19 cellular contexts compared by ENCODE assay signal in genomic region chr1:3585940-3586568, GRCh38. TPM values are rescaled to one million over a fixed set of nuclear protein-coding genes. Genes with fewer than 3 reads are reported as not detected.
DNase-seq lines count a peak whose midpoint lies in the region; ATAC-seq, FAIRE-seq and TF ChIP-seq lines count a peak whose summit lies in the region.
"Had no signal": no experiment of that assay in that cellular context is flagged by ENCODE, and none has a peak within 500 bp of the region (broad histone marks: within the 10 kb centered on the region; RNA-seq: fewer than 3 reads in every experiment).

No MANE protein-coding gene starts in this region.

- no peak for TF ChIP-seq RAD21 in HepG2 (CRISPR knock-in tag; IDR thresholded peaks at IDR 0.05)

- no peaks in the 10 kb centered on the region for H3K9me3 ChIP-seq in HepG2 (ENCODE audit: low read length)
- H3K9me3 ChIP-seq in right lobe of liver, result no peaks in the 10 kb centered on the region
- no peaks in the 10 kb centered on the region for H3K9me3 ChIP-seq in endothelial cell of umbilical vein (replicated peaks; ENCODE audit: control insufficient read depth, insufficient read depth, low read length)
- H3K9me3 ChIP-seq in MG63, result no peaks in the 10 kb centered on the region

- POLR2A ChIA-PET in HepG2 (lab: Yijun Ruan, JAX), result no interaction called here
- POLR2A ChIA-PET in endothelial cell of umbilical vein (lab: Charles Lee), result no interaction called here

- in situ Hi-C loops in HepG2 (cut with HindIII; ENCODE audit: extremely low pct_ligation_motif_present, low pct_unique_long_range_greater_than_20kb), result no loop called here

- TF ChIP-seq CTCF in HepG2 (CRISPR knock-in tag; IDR thresholded peaks at IDR 0.05) (no peak), right lobe of liver (IDR thresholded peaks at IDR 0.05) (no peak), endothelial cell of umbilical vein (IDR thresholded peaks at IDR 0.05; ENCODE audit: extremely low read depth in 1 of 2, insufficient read depth in 1 of 2, low read depth in 1 of 2, low read length in 2 of 2) (no peak)

- BruUV-seq in HepG2 (replicated peaks; lab: Mats Ljungman, UMichigan) (no TSS peak), endothelial cell of umbilical vein (replicated peaks; lab: Mats Ljungman, UMichigan) (no TSS peak)

- TF ChIP-seq POLR2A in HepG2 (IDR thresholded peaks at IDR 0.05; ENCODE audit: insufficient read depth in 1 of 2, low read depth in 2 of 2, low read length in 2 of 2) (no peak), right lobe of liver (IDR thresholded peaks at IDR 0.05) (no peak), endothelial cell of umbilical vein (IDR thresholded peaks at IDR 0.05; ENCODE audit: low read depth, low read length) (no peak)

- WGBS in HepG2 (ENCODE audit: low lambda C conversion rate), result 72% methylated on average over 19 of the region's 19 CpGs
- 87% methylated on average over 12 of the region's 19 CpGs for WGBS in right lobe of liver (ENCODE audit: insufficient coverage, low coverage, low lambda C conversion rate, missing lambda C conversion rate)

- H3K27ac ChIP-seq in HepG2 (ENCODE audit: extremely low read length, insufficient read depth, low read length) (no peak overlapping the region), right lobe of liver (no peak overlapping the region), angular gyrus (ENCODE audit: low read depth, low read length) (peak overlapping the region; percentile 43), endothelial cell of umbilical vein (ENCODE audit: insufficient read depth, low read depth, low read length) (no peak overlapping the region)
- H3K27ac ChIP-seq: GM23248 had no signal

- dilution Hi-C loops in endothelial cell of umbilical vein (cut with MboI; ENCODE audit: extremely low pct_ligation_motif_present, low sequenced_read_pairs), result no loop called here

- H3K4me2 ChIP-seq in HepG2 (ENCODE audit: low read depth, low read length) (no peak overlapping the region), endothelial cell of umbilical vein (ENCODE audit: insufficient read depth, low read length) (no peak overlapping the region)

- H3K4me1 ChIP-seq in HepG2 (ENCODE audit: insufficient read depth, low read length), result peaks cover 27% of the 10 kb centered on the region
- no peaks in the 10 kb centered on the region for H3K4me1 ChIP-seq in right lobe of liver
- peaks cover 11% of the 10 kb centered on the region for H3K4me1 ChIP-seq in endothelial cell of umbilical vein (ENCODE audit: control insufficient read depth, extremely low read depth, insufficient read depth, low read length)

- no peak overlapping the region for H3K4me3 ChIP-seq in HepG2 (replicated peaks in 1 of 3; ENCODE audit: insufficient read depth in 1 of 3, low read depth in 2 of 3, low read length in 3 of 3)
- H3K4me3 ChIP-seq in right lobe of liver, result no peak overlapping the region
- H3K4me3 ChIP-seq in endothelial cell of umbilical vein (replicated peaks in 1 of 3; ENCODE audit: insufficient read depth in 1 of 3, low read depth in 1 of 3, low read length in 3 of 3), result no peak overlapping the region
- H3K4me3 ChIP-seq in MG63, result no peak overlapping the region
- H3K4me3 ChIP-seq: BLaER1 treated with 17β-estradiol and CSF1 and Interleukin-3, amounts not matched to agents 10 nM and 100 nM; GM23248 had no signal

- no peak overlapping the region for H3K9ac ChIP-seq in HepG2 (ENCODE audit: insufficient read depth, low read depth, low read length)
- H3K9ac ChIP-seq in endothelial cell of umbilical vein (replicated peaks; ENCODE audit: extremely low read depth, insufficient read depth, low read length), result no peak overlapping the region
- H3K9ac ChIP-seq: BLaER1 treated with 17β-estradiol and CSF1 and Interleukin-3, amounts not matched to agents 10 nM and 100 nM; GM23248 had no signal

- no peaks in the 10 kb centered on the region; the same call in 1 of the 2 replicates for H4K20me1 ChIP-seq in HepG2 (ENCODE audit: insufficient read depth, low read length)
- no peaks in the 10 kb centered on the region for H4K20me1 ChIP-seq in endothelial cell of umbilical vein (replicated peaks; ENCODE audit: control insufficient read depth, extremely low read depth, insufficient read depth, low read length)

- DNase-seq in HepG2 (ENCODE audit: low spot score), result no peak
- DNase-seq in right lobe of liver, result no peak
- DNase-seq in endothelial cell of umbilical vein (ENCODE audit: low read depth, low spot score), result no peak
- DNase-seq in urothelium cell line (ENCODE audit: low spot score), result no peak
- DNase-seq in NK-92 (lab: John Stamatoyannopoulos, UW; ENCODE audit: unreplicated experiment), result no peak
- DNase-seq in foreskin melanocyte, result no peak
- no peak for DNase-seq in MG63
- DNase-seq: ACHN; Calu3; CD4-positive, alpha-beta T cell; DMS153; DMS79 treated with DMSO at 0.1 percent for 48 hours; EL; GM23248; H7; KBM-7 had no signal

- H3K36me3 ChIP-seq in HepG2 (replicated peaks in 1 of 2; ENCODE audit: control insufficient read depth in 1 of 2, insufficient read depth in 2 of 2, low read length in 2 of 2) (no peaks in the 10 kb centered on the region), right lobe of liver (no peaks in the 10 kb centered on the region), endothelial cell of umbilical vein (ENCODE audit: control insufficient read depth in 2 of 2, extremely low read depth in 1 of 2, insufficient read depth in 2 of 2, low read length in 2 of 2) (no peaks in the 10 kb centered on the region), MG63 (peaks cover 3% of the 10 kb centered on the region; the same call in 1 of the 2 replicates)

- H3K79me2 ChIP-seq in HepG2 (ENCODE audit: insufficient read depth, low read length), result no peaks in the 10 kb centered on the region
- H3K79me2 ChIP-seq in endothelial cell of umbilical vein (ENCODE audit: control insufficient read depth, insufficient read depth, low read length), result no peaks in the 10 kb centered on the region

- no peak overlapping the region for H2AFZ ChIP-seq in HepG2 (ENCODE audit: low read length)
- H2AFZ ChIP-seq in endothelial cell of umbilical vein (ENCODE audit: low read depth, low read length), result no peak overlapping the region
- H2AFZ ChIP-seq: GM23248 had no signal

- H3K27me3 ChIP-seq in HepG2 (ENCODE audit: control insufficient read depth in 1 of 2, insufficient read depth in 2 of 2, low read length in 2 of 2) (peaks cover 5 to 41% of the 10 kb centered on the region in 2 experiments), right lobe of liver (no peaks in the 10 kb centered on the region), endothelial cell of umbilical vein (ENCODE audit: control insufficient read depth in 2 of 2, insufficient read depth in 2 of 2, low read length in 2 of 2) (no peaks in the 10 kb centered on the region), MG63 (no peaks in the 10 kb centered on the region)

- FAIRE-seq in HepG2 (lab: Jason Lieb, UNC), result no peak
- FAIRE-seq in endothelial cell of umbilical vein (lab: Jason Lieb, UNC), result no peak
- FAIRE-seq in urothelium cell line (lab: Jason Lieb, UNC), result peak; percentile 89
- FAIRE-seq: G401.6 had no signal

- H3K9me1 ChIP-seq in endothelial cell of umbilical vein (replicated peaks; ENCODE audit: control insufficient read depth, extremely low read depth, insufficient read depth, low read length), result no peaks in the 10 kb centered on the region

- intact Hi-C loops in HepG2 (cut with micrococcal nuclease; ENCODE audit: unreplicated experiment), result loop anchor here (2.0 kb wide), 1 partner anchor 33 kb away; no protein-coding TSS in a partner anchor
- intact Hi-C loops in right lobe of liver (cut with DNase I), result no loop called here
- intact Hi-C loops in endothelial cell of umbilical vein (cut with micrococcal nuclease), result no loop called here

- ATAC-seq in HepG2 (no peak), right lobe of liver (no peak)

- CTCF ChIA-PET in HepG2 (lab: Yijun Ruan, JAX; ENCODE audit: low intra/inter-chr PET ratio, low total read pairs), result interaction anchor here (1.2 kb wide), 1 partner anchor 33 kb away, joined by 5 read pairs; no protein-coding TSS in a partner anchor
- CTCF ChIA-PET in endothelial cell of umbilical vein (lab: Charles Lee), result interaction anchor here (1.2 to 6.2 kb wide), 3 partner anchors 30 to 139 kb away, joined by 3 to 139 read pairs (median 4); no protein-coding TSS in a partner anchor

- TF ChIP-seq EP300 in HepG2 (IDR thresholded peaks at IDR 0.05; ENCODE audit: low read depth in 2 of 2, low read length in 2 of 2), result no peak
- no peak for TF ChIP-seq EP300 in HepG2 (CRISPR knock-in tag; IDR thresholded peaks at IDR 0.05; ENCODE audit: borderline replicate concordance)

RNA-seq across cellular contexts. Expression of gene MEGF6, which starts 25.3 kb away (rescaled TPM):
- 0.76 and 1.9 TPM in 2 replicates for total RNA-seq in HepG2 (2016; rRNA removed; fragmentation: Illumina TruSeq; extraction: Trizol)
- total RNA-seq in HepG2 (2016; cell fraction: cytosol; rRNA removed; fragmentation: Illumina TruSeq; extraction: Trizol; ENCODE audit: low read depth), result 0.18 and 0.61 TPM in 2 replicates
- total RNA-seq in HepG2 (2016; cell fraction: insoluble cytoplasmic fraction; rRNA removed; fragmentation: Illumina TruSeq; extraction: Trizol), result 0.70 and 2.7 TPM in 2 replicates
- 0.52 and 0.96 TPM in 2 replicates for total RNA-seq in HepG2 (2016; cell fraction: membrane; rRNA removed; fragmentation: Illumina TruSeq; extraction: Trizol)
- total RNA-seq in HepG2 (2016; cell fraction: nucleus; rRNA removed; fragmentation: Illumina TruSeq; extraction: Trizol), result 2.7 and 3.4 TPM in 2 replicates
- 1.9 and 3.5 TPM in 2 replicates for polyA plus RNA-seq in HepG2 (2011; rRNA removed)
- 0.90 and 1.8 TPM in 2 replicates for polyA plus RNA-seq in HepG2 (2011; cell fraction: cytosol; rRNA removed)
- 68.1 and 94.7 TPM in 2 replicates for polyA plus RNA-seq in HepG2 (2011; cell fraction: nucleus; rRNA removed)
- 3.6 and 4.8 TPM in 2 replicates for polyA plus RNA-seq in HepG2 (2012)
- 0.09 and 0.19 TPM in 2 replicates for polyA plus RNA-seq in HepG2 (2016; cell fraction: cytosol; fragmentation: Illumina TruSeq; extraction: Trizol; ENCODE audit: low read depth)
- 0.80 and 1.3 TPM in 2 replicates for polyA plus RNA-seq in HepG2 (2016; cell fraction: insoluble cytoplasmic fraction; fragmentation: Illumina TruSeq; extraction: Trizol; ENCODE audit: low read depth)
- polyA plus RNA-seq in HepG2 (2016; cell fraction: membrane; fragmentation: Illumina TruSeq; extraction: Trizol; ENCODE audit: low read depth), result 0.19 and 0.34 TPM in 2 replicates
- polyA plus RNA-seq in HepG2 (2016; cell fraction: nucleus; fragmentation: Illumina TruSeq; extraction: Trizol; ENCODE audit: insufficient read depth, low read depth), result 8.1 and 10.4 TPM in 2 replicates
- polyA minus RNA-seq in HepG2 (2011; rRNA and poly(A)+ RNA removed; ENCODE audit: low replicate concordance), result 3.5 and 4.6 TPM in 2 replicates
- polyA minus RNA-seq in HepG2 (2011; cell fraction: cytosol; rRNA and poly(A)+ RNA removed), result 1.7 and 2.4 TPM in 2 replicates
- 5.6 and 10.6 TPM in 2 replicates for polyA minus RNA-seq in HepG2 (2011; cell fraction: nucleus; rRNA and poly(A)+ RNA removed)
- 1 to 10 TPM; 2.2 to 9.6 (median 4.4) TPM for total RNA-seq in right lobe of liver
- 47.4 and 63.7 TPM in 2 replicates for total RNA-seq in endothelial cell of umbilical vein
- polyA plus RNA-seq in endothelial cell of umbilical vein, result 22.5 and 31.7 TPM in 2 replicates
- polyA plus RNA-seq in endothelial cell of umbilical vein (2011; cell fraction: cytosol; rRNA removed), result 6.7 and 12.0 TPM in 2 replicates
- 66.7 and 89.2 TPM in 2 replicates for polyA plus RNA-seq in endothelial cell of umbilical vein (2011; cell fraction: nucleus; rRNA removed)
- 16.0 and 34.6 TPM in 2 replicates for polyA plus RNA-seq in endothelial cell of umbilical vein (2012)
- polyA minus RNA-seq in endothelial cell of umbilical vein, result 19.6 and 21.3 TPM in 2 replicates
- polyA minus RNA-seq in endothelial cell of umbilical vein (2011; cell fraction: cytosol; rRNA and poly(A)+ RNA removed), result 5.4 TPM
- 14.7 and 42.2 TPM in 2 replicates for polyA minus RNA-seq in endothelial cell of umbilical vein (2011; cell fraction: nucleus; rRNA and poly(A)+ RNA removed)
- 121 and 198 TPM in 2 replicates for total RNA-seq in MG63 (2014; rRNA removed; shearing (Covaris generic); ENCODE audit: low replicate concordance)

RNA-seq across cellular contexts. Expression of gene TPRG1L, which starts 38.8 kb away (rescaled TPM):
- total RNA-seq in HepG2 (2016; rRNA removed; fragmentation: Illumina TruSeq; extraction: Trizol), result 21.3 and 31.7 TPM in 2 replicates
- total RNA-seq in HepG2 (2016; cell fraction: cytosol; rRNA removed; fragmentation: Illumina TruSeq; extraction: Trizol; ENCODE audit: low read depth), result 5.7 and 6.3 TPM in 2 replicates
- 20.0 and 34.6 TPM in 2 replicates for total RNA-seq in HepG2 (2016; cell fraction: insoluble cytoplasmic fraction; rRNA removed; fragmentation: Illumina TruSeq; extraction: Trizol)
- 26.8 and 28.4 TPM in 2 replicates for total RNA-seq in HepG2 (2016; cell fraction: membrane; rRNA removed; fragmentation: Illumina TruSeq; extraction: Trizol)
- total RNA-seq in HepG2 (2016; cell fraction: nucleus; rRNA removed; fragmentation: Illumina TruSeq; extraction: Trizol), result 13.9 and 17.8 TPM in 2 replicates
- polyA plus RNA-seq in HepG2 (2011; rRNA removed), result 37.4 and 44.3 TPM in 2 replicates
- 39.8 and 48.5 TPM in 2 replicates for polyA plus RNA-seq in HepG2 (2011; cell fraction: cytosol; rRNA removed)
- 18.5 and 21.7 TPM in 2 replicates for polyA plus RNA-seq in HepG2 (2011; cell fraction: nucleus; rRNA removed)
- polyA plus RNA-seq in HepG2 (2012), result 32.1 and 36.9 TPM in 2 replicates
- polyA plus RNA-seq in HepG2 (2016; cell fraction: cytosol; fragmentation: Illumina TruSeq; extraction: Trizol; ENCODE audit: low read depth), result 9.7 and 10.7 TPM in 2 replicates
- polyA plus RNA-seq in HepG2 (2016; cell fraction: insoluble cytoplasmic fraction; fragmentation: Illumina TruSeq; extraction: Trizol; ENCODE audit: low read depth), result 66.4 and 67.1 TPM in 2 replicates
- 27.9 and 28.2 TPM in 2 replicates for polyA plus RNA-seq in HepG2 (2016; cell fraction: membrane; fragmentation: Illumina TruSeq; extraction: Trizol; ENCODE audit: low read depth)
- polyA plus RNA-seq in HepG2 (2016; cell fraction: nucleus; fragmentation: Illumina TruSeq; extraction: Trizol; ENCODE audit: insufficient read depth, low read depth), result 42.7 TPM in 2 replicates
- polyA minus RNA-seq in HepG2 (2011; rRNA and poly(A)+ RNA removed; ENCODE audit: low replicate concordance), result 33.6 and 37.3 TPM in 2 replicates
- polyA minus RNA-seq in HepG2 (2011; cell fraction: cytosol; rRNA and poly(A)+ RNA removed), result 24.6 and 30.2 TPM in 2 replicates
- polyA minus RNA-seq in HepG2 (2011; cell fraction: nucleus; rRNA and poly(A)+ RNA removed), result 8.0 and 10.2 TPM in 2 replicates
- total RNA-seq in right lobe of liver, result 10 to 100 TPM; 42.5 to 54.6 (median 53.4) TPM
- total RNA-seq in endothelial cell of umbilical vein, result 46.2 and 53.8 TPM in 2 replicates
- polyA plus RNA-seq in endothelial cell of umbilical vein, result 50.5 and 52.3 TPM in 2 replicates
- 48.1 and 48.2 TPM in 2 replicates for polyA plus RNA-seq in endothelial cell of umbilical vein (2011; cell fraction: cytosol; rRNA removed)
- polyA plus RNA-seq in endothelial cell of umbilical vein (2011; cell fraction: nucleus; rRNA removed), result 19.1 and 20.9 TPM in 2 replicates
- polyA plus RNA-seq in endothelial cell of umbilical vein (2012), result 45.0 and 53.8 TPM in 2 replicates
- polyA minus RNA-seq in endothelial cell of umbilical vein, result 43.9 and 44.1 TPM in 2 replicates
- polyA minus RNA-seq in endothelial cell of umbilical vein (2011; cell fraction: cytosol; rRNA and poly(A)+ RNA removed), result 18.9 TPM
- polyA minus RNA-seq in endothelial cell of umbilical vein (2011; cell fraction: nucleus; rRNA and poly(A)+ RNA removed), result 7.4 and 9.6 TPM in 2 replicates
- total RNA-seq in MG63 (2014; rRNA removed; shearing (Covaris generic); ENCODE audit: low replicate concordance), result 32.4 and 34.5 TPM in 2 replicates
